Comparison of ENCODE assay signal across 15 cellular contexts in the genomic region with DNA sequence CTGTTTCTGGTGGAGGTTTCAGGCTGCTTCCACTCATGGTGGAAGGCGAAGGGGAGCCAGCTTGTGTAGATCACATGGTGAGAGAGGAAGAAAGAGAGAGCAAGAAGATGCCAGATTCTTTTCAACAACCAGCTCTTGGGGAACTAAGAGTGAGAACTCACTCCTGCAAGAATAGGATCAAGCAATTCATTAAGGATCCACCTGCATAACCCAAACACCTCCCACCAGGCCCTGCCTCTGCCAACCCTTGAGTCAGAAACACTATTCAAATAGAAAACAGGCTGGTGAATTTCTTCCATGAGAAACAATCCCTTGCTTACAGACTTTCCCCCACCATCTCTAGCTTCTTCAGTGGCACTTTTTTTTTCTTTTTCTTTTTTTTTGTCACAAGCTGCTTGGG.
"Had no signal": no experiment of that assay in that cellular context is flagged by ENCODE, and none has a peak within 500 bp of the region (broad histone marks: within the 10 kb centered on the region; RNA-seq: fewer than 3 reads in every experiment).

No MANE protein-coding gene starts in this region.

- H3K27me3 ChIP-seq: dorsolateral prefrontal cortex, tibial nerve, uterus had no signal

- ATAC-seq: activated CD4-positive, alpha-beta T cell treated with anti-CD3 and anti-CD28 coated beads for 36 hours; naive thymus-derived CD8-positive, alpha-beta T cell had no signal

- H3K27ac ChIP-seq: tibial nerve, uterus had no signal

- DNase-seq: activated CD4-positive, alpha-beta T cell treated with anti-CD3 and anti-CD28 coated beads for 36 hours; activated CD4-positive, alpha-beta T cell treated with anti-CD3 and anti-CD28 coated beads, Interleukin-2, amount 50 U/mL, for 48 hours; activated gamma-delta T cell treated with Interleukin-2 at 50 U/mL for 16 hours; erythroblast; mesenchymal stem cell; naive thymus-derived CD8-positive, alpha-beta T cell; retina; stimulated activated naive CD4-positive, alpha-beta T cell treated with Interleukin-2 at 50 U/mL for 16 hours; SW 1271; T-helper 2 cell; uterus had no signal

- H3K4me1 Mint-ChIP-seq: activated CD4-positive, alpha-beta T cell treated with anti-CD3 and anti-CD28 coated beads for 36 hours; naive thymus-derived CD8-positive, alpha-beta T cell had no signal

- H3K27ac Mint-ChIP-seq: activated CD4-positive, alpha-beta T cell treated with anti-CD3 and anti-CD28 coated beads for 36 hours; activated naive CD8-positive, alpha-beta T cell; activated T-helper 1 cell treated with anti-CD3 and anti-CD28 coated beads, Interleukin-12 subunit alpha, Interleukin-12 subunit beta, Interleukin-2, Interleukin-4 antibody, amounts not matched to agents 30 ng/mL and 10 ng/mL and 1 ng/mL, durations not matched to agents 14 hours and 24 hours and 36 hours; naive thymus-derived CD8-positive, alpha-beta T cell had no signal

- H3K27me3 Mint-ChIP-seq: activated CD4-positive, alpha-beta T cell treated with anti-CD3 and anti-CD28 coated beads for 36 hours; activated naive CD8-positive, alpha-beta T cell had no signal

- H3K4me3 ChIP-seq: dorsolateral prefrontal cortex, tibial nerve, uterus had no signal

- H3K4me3 Mint-ChIP-seq: activated CD4-positive, alpha-beta T cell treated with anti-CD3 and anti-CD28 coated beads for 36 hours; activated naive CD8-positive, alpha-beta T cell; activated T-helper 1 cell treated with anti-CD3 and anti-CD28 coated beads, Interleukin-12 subunit alpha, Interleukin-12 subunit beta, Interleukin-2, Interleukin-4 antibody, amounts not matched to agents 30 ng/mL and 10 ng/mL and 1 ng/mL, durations not matched to agents 14 hours and 24 hours and 36 hours; naive thymus-derived CD8-positive, alpha-beta T cell had no signal

- H3K4me1 ChIP-seq: tibial nerve, uterus had no signal

- H3K36me3 ChIP-seq: tibial nerve, uterus had no signal

- H3K36me3 Mint-ChIP-seq: activated naive CD8-positive, alpha-beta T cell; naive thymus-derived CD8-positive, alpha-beta T cell had no signal

- H3K9me3 ChIP-seq: tibial nerve, uterus had no signal
